Comparison of ENCODE assay signal across 15 cellular contexts in the genomic region with DNA sequence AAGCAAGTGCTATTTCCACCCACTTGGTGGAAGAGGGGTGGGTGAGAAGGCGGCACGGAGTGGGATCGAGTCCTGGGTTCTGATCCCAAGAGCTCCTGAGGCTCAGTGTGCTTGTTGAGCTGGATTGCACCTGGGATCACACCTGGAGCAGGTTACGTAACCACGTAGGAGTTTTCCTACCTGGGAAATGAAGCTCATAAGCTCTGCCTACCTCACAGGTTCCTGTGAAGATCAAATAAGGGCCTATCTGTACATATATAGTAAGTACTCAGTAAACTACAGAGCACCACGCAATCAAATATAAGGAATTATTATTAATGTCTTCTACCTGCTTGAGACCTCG. TPM values are rescaled to one million over a fixed set of nuclear protein-coding genes. Genes with fewer than 3 reads are reported as not detected.
A peak's percentile ranks its signal among the peaks of the same experiment; 100 is the strongest.
DNase-seq lines count a peak whose midpoint lies in the region; ATAC-seq and TF ChIP-seq lines count a peak whose summit lies in the region.
"Had no signal": no experiment of that assay in that cellular context is flagged by ENCODE, and none has a peak within 500 bp of the region (broad histone marks: within the 10 kb centered on the region; RNA-seq: fewer than 3 reads in every experiment).

No MANE protein-coding gene starts in this region.

- H3K9me3 ChIP-seq in breast epithelium: no peaks in the 10 kb centered on the region
- H3K9me3 ChIP-seq in mammary epithelial cell (replicated peaks; ENCODE audit: insufficient read depth, low read length): no peaks in the 10 kb centered on the region
- no peaks in the 10 kb centered on the region for H3K9me3 ChIP-seq in upper lobe of left lung
- H3K9me3 ChIP-seq: gastrocnemius medialis, thyroid gland had no signal

- in situ Hi-C loops in mammary epithelial cell (cut with MboI; ENCODE audit: low sequenced_read_pairs in 2 of 2): no loop called here

- H3K27me3 ChIP-seq in breast epithelium: no peaks in the 10 kb centered on the region
- no peaks in the 10 kb centered on the region for H3K27me3 ChIP-seq in mammary epithelial cell (ENCODE audit: insufficient read depth, low read length)
- H3K27me3 ChIP-seq in upper lobe of left lung: no peaks in the 10 kb centered on the region
- H3K27me3 ChIP-seq: gastrocnemius medialis, thyroid gland had no signal

- H3K79me2 ChIP-seq in mammary epithelial cell (ENCODE audit: insufficient read depth, low read length): peaks cover 83% of the 10 kb centered on the region

- H3K4me1 ChIP-seq in breast epithelium (peaks cover under 1 to 3% of the 10 kb centered on the region in 2 donors), mammary epithelial cell (ENCODE audit: insufficient read depth, low read length) (peaks cover 24% of the 10 kb centered on the region), upper lobe of left lung (peaks cover 22 to 55% (median 50%) of the 10 kb centered on the region in 4 donors)

- H3K27ac ChIP-seq in breast epithelium (peak overlapping the region; percentile 49 to 73), mammary epithelial cell (ENCODE audit: insufficient read depth, low read depth, low read length) (no peak overlapping the region), upper lobe of left lung (peak overlapping the region in 3 of 4 donors; percentile 53 to 86 (median 74))

- dilution Hi-C loops in mammary epithelial cell (cut with HindIII; ENCODE audit: low sequenced_read_pairs): no loop called here

- no TSS peak for BruUV-seq in mammary epithelial cell (replicated peaks; lab: Mats Ljungman, UMichigan)

- H3K4me3 Mint-ChIP-seq in activated CD8-positive, alpha-beta T cell treated with anti-CD3 and anti-CD28 coated beads for 36 hours: no peak overlapping the region
- H3K4me3 Mint-ChIP-seq in memory B cell: no peak overlapping the region
- H3K4me3 Mint-ChIP-seq: mesothelial cell of epicardium had no signal

- POLR2A ChIA-PET in activated CD8-positive, alpha-beta T cell treated with anti-CD3 and anti-CD28 coated beads for 36 hours (lab: Charles Lee): interaction anchor here (0.5 to 2.4 kb wide), 3 partner anchors 9 to 15 kb away, joined by 3 to 6 read pairs (median 4); no protein-coding TSS in a partner anchor

- peaks cover 19% of the 10 kb centered on the region for H3K36me3 Mint-ChIP-seq in activated CD8-positive, alpha-beta T cell treated with anti-CD3 and anti-CD28 coated beads for 36 hours (ENCODE audit: low read depth)
- H3K36me3 Mint-ChIP-seq in memory B cell: peaks cover 12% of the 10 kb centered on the region

- H3K36me3 ChIP-seq in breast epithelium (no peaks in the 10 kb centered on the region), mammary epithelial cell (ENCODE audit: insufficient read depth, low read length) (peaks cover 10% of the 10 kb centered on the region), upper lobe of left lung (peaks cover 0 to 37% (median 28%) of the 10 kb centered on the region in 4 donors)

- TF ChIP-seq POLR2A in breast epithelium (IDR thresholded peaks at IDR 0.05): no peak
- no peak for TF ChIP-seq POLR2A in upper lobe of left lung (IDR thresholded peaks at IDR 0.05)

- H2AFZ ChIP-seq in mammary epithelial cell (ENCODE audit: low read depth, low read length): no peak overlapping the region

- peak in 1 of 4 donors; percentile 71 for TF ChIP-seq EP300 in upper lobe of left lung (IDR thresholded peaks at IDR 0.05)

- no peak overlapping the region for H3K4me3 ChIP-seq in breast epithelium
- H3K4me3 ChIP-seq in mammary epithelial cell (replicated peaks in 1 of 3; ENCODE audit: insufficient read depth in 1 of 3, low read depth in 2 of 3, low read length in 3 of 3): no peak overlapping the region
- no peak overlapping the region for H3K4me3 ChIP-seq in upper lobe of left lung
- H3K4me3 ChIP-seq: gastrocnemius medialis, thyroid gland had no signal

- no peaks in the 10 kb centered on the region for H3K27me3 Mint-ChIP-seq in activated CD8-positive, alpha-beta T cell treated with anti-CD3 and anti-CD28 coated beads for 36 hours
- no peaks in the 10 kb centered on the region for H3K27me3 Mint-ChIP-seq in memory B cell

- 87% methylated on average over 7 of the region's 7 CpGs for WGBS in mammary epithelial cell (ENCODE audit: low coverage, missing lambda C conversion rate)
- 55 to 74% methylated on average over 7 of the region's 7 CpGs for WGBS in upper lobe of left lung, 2 donors

- no peak overlapping the region for H3K9ac ChIP-seq in mammary epithelial cell (ENCODE audit: insufficient read depth, low read length)

- intact Hi-C loops in breast epithelium (cut with DNase I; ENCODE audit: low total_unique reads): no loop called here
- intact Hi-C loops in mammary epithelial cell (cut with micrococcal nuclease): no loop called here
- intact Hi-C loops in activated CD8-positive, alpha-beta T cell treated with anti-CD3 and anti-CD28 coated beads for 36 hours (cut with micrococcal nuclease): no loop called here

- H3K4me1 Mint-ChIP-seq in activated CD8-positive, alpha-beta T cell treated with anti-CD3 and anti-CD28 coated beads for 36 hours (ENCODE audit: low read depth): peaks cover 53% of the 10 kb centered on the region
- peaks cover 23% of the 10 kb centered on the region for H3K4me1 Mint-ChIP-seq in memory B cell

- H4K20me1 ChIP-seq in mammary epithelial cell (ENCODE audit: insufficient read depth, low read length): no peaks in the 10 kb centered on the region

- peak overlapping the region; percentile 69 for H3K27ac Mint-ChIP-seq in activated CD8-positive, alpha-beta T cell treated with anti-CD3 and anti-CD28 coated beads for 36 hours
- peak overlapping the region; percentile 62 for H3K27ac Mint-ChIP-seq in memory B cell
- H3K27ac Mint-ChIP-seq: mesothelial cell of epicardium had no signal

- no peak for ATAC-seq in activated CD8-positive, alpha-beta T cell treated with anti-CD3 and anti-CD28 coated beads for 36 hours
- ATAC-seq in memory B cell (ENCODE audit: low read depth) (no peak), upper lobe of left lung (ENCODE audit: low FRiP score in 2 of 2) (no peak), GM18517 (IDR thresholded peaks at IDR 0.05; ENCODE audit: unreplicated experiment) (no peak)

- DNase-seq in breast epithelium (ENCODE audit: low spot score in 2 of 2) (no peak), mammary epithelial cell (no peak), memory B cell (ENCODE audit: low spot score in 2 of 2) (no peak), upper lobe of left lung (peak in 1 of 2 donors; percentile 75), NCI-H2171 (lab: John Stamatoyannopoulos, UW) (no peak), EL (no peak)
- no peak for DNase-seq in activated CD8-positive, alpha-beta T cell treated with anti-CD3 and anti-CD28 coated beads for 36 hours
- DNase-seq: effector memory CD4-positive, alpha-beta T cell; gastrocnemius medialis; MM.1S; NCI-H2107; stimulated activated CD4-positive, alpha-beta T cell treated with anti-CD3 and anti-CD28 coated beads, Interleukin-15, amount 100 ng/mL, for 24 hours; thyroid gland had no signal

- CTCF ChIA-PET in mammary epithelial cell (lab: Charles Lee; ENCODE audit: low non-redundant PET): no interaction called here
- CTCF ChIA-PET in activated CD8-positive, alpha-beta T cell treated with anti-CD3 and anti-CD28 coated beads for 36 hours (lab: Charles Lee): interaction anchor here (1.4 kb wide), 1 partner anchor 12 kb away, joined by 4 read pairs; no protein-coding TSS in a partner anchor

- H3K4me2 ChIP-seq in mammary epithelial cell (ENCODE audit: insufficient read depth, low read depth, low read length): no peak overlapping the region

- no peaks in the 10 kb centered on the region for H3K9me3 Mint-ChIP-seq in activated CD8-positive, alpha-beta T cell treated with anti-CD3 and anti-CD28 coated beads for 36 hours
- no peaks in the 10 kb centered on the region for H3K9me3 Mint-ChIP-seq in memory B cell
- H3K9me3 Mint-ChIP-seq: mesothelial cell of epicardium had no signal

- TF ChIP-seq CTCF in breast epithelium (IDR thresholded peaks at IDR 0.05) (no peak), mammary epithelial cell (conservative IDR thresholded peaks at IDR 0.05 in 1 of 2, IDR thresholded peaks at IDR 0.05 in 1 of 2; ENCODE audit: extremely low read depth in 1 of 2, insufficient read depth in 1 of 2, low read depth in 1 of 2, low read length in 2 of 2) (no peak), upper lobe of left lung (IDR thresholded peaks at IDR 0.05) (no peak)
- TF ChIP-seq CTCF in activated CD8-positive, alpha-beta T cell treated with anti-CD3 and anti-CD28 coated beads for 36 hours (IDR thresholded peaks at IDR 0.05): no peak

RNA-seq across cellular contexts. Expression of gene NPC1, which starts 11.0 kb away (rescaled TPM):
- total RNA-seq in breast epithelium (100 to 1,000 TPM in 1 of 3 donors, 10 to 100 TPM in 2; 39.5 to 100 (median 81.3) TPM), mammary epithelial cell (100 to 1,000 TPM in 1 of 2 donors, 10 to 100 TPM in 1; 83.4 to 104 TPM), upper lobe of left lung (100 to 1,000 TPM; 117 to 437 (median 167) TPM)
- polyA plus RNA-seq in mammary epithelial cell: 99.0 TPM
- polyA minus RNA-seq in mammary epithelial cell: 370 TPM
- total RNA-seq in activated CD8-positive, alpha-beta T cell treated with anti-CD3 and anti-CD28 coated beads for 36 hours: 10 to 100 TPM; 21.5 to 22.9 TPM
